ENCODE assay signal across 9 cellular contexts in genomic region chr17:8160741-8161221, GRCh38. TPM values are rescaled to one million over a fixed set of nuclear protein-coding genes. Genes with fewer than 3 reads are reported as not detected.
A peak's percentile ranks its signal among the peaks of the same experiment; 100 is the strongest.
DNase-seq lines count a peak whose midpoint lies in the region; ATAC-seq, FAIRE-seq and TF ChIP-seq lines count a peak whose summit lies in the region.
"Had no signal": no experiment of that assay in that cellular context is flagged by ENCODE, and none has a peak within 500 bp of the region (broad histone marks: within the 10 kb centered on the region; RNA-seq: fewer than 3 reads in every experiment).

No MANE protein-coding gene starts in this region.

- H3K4me3 ChIP-seq in GM12878 (peak overlapping the region; percentile 95; the same call in 1 of the 2 replicates), lung (no peak overlapping the region)

- no peak for ATAC-seq in GM12878
- ATAC-seq in lung (ENCODE audit: insufficient read depth, low FRiP score) = no peak
- ATAC-seq in HG03354 (IDR thresholded peaks at IDR 0.05; ENCODE audit: poor library complexity, severe bottlenecking, unreplicated experiment) = no peak

- 52% methylated on average over 5 of the region's 5 CpGs for WGBS in GM12878 (ENCODE audit: insufficient coverage, insufficient replicate concordance, low lambda C conversion rate, missing lambda C conversion rate)
- 56 to 60% methylated on average over 5 of the region's 5 CpGs for WGBS in lung, 2 donors

- peak overlapping the region; percentile 34; the same call in 1 of the 2 replicates for H3K27ac ChIP-seq in GM12878 (ENCODE audit: control insufficient read depth, insufficient read depth)
- peak overlapping the region; percentile 6 to 30 for H3K27ac ChIP-seq in lung (ENCODE audit: low read depth in 1 of 2, low read length in 1 of 2)
- H3K27ac ChIP-seq in temporal lobe (ENCODE audit: low read depth, low read length) = peak overlapping the region; percentile 63

- BruUV-seq in GM12878 (replicated peaks; lab: Mats Ljungman, UMichigan) = no TSS peak

- in situ Hi-C loops in GM12878 (cut with MboI) = no loop called here

- POLR2A ChIA-PET in GM12878 (lab: Charles Lee) = interaction anchor here (0.9 to 2.6 kb wide), 5 partner anchors 9 to 26 kb away, joined by 3 to 12 read pairs (median 4); partner anchors contain the start of gene PER1

- H3K9ac ChIP-seq in GM12878 (ENCODE audit: control insufficient read depth, insufficient read depth, low read length) = peak overlapping the region; percentile 28

- H3K36me3 ChIP-seq in GM12878 (ENCODE audit: control insufficient read depth in 2 of 2, insufficient read depth in 2 of 2, low read length in 1 of 2) (peaks cover 0 to 5% of the 10 kb centered on the region in 2 experiments; a peak in 1 of 4 replicates), lung (ENCODE audit: control insufficient read depth in 2 of 2, insufficient read depth in 2 of 2, low read length in 2 of 2) (peaks cover 3 to 13% of the 10 kb centered on the region in 2 donors)

- CTCF ChIA-PET in GM12878 (lab: Yijun Ruan, JAX) = interaction anchor here (0.7 to 2.3 kb wide), 13 partner anchors 11 to 171 kb away, joined by 3 to 11 read pairs (median 5); no protein-coding TSS in a partner anchor

- H3K27me3 ChIP-seq in GM12878 (replicated peaks in 1 of 2; ENCODE audit: control insufficient read depth in 2 of 2, insufficient read depth in 2 of 2, low read length in 1 of 2) (no peaks in the 10 kb centered on the region), lung (ENCODE audit: control insufficient read depth, insufficient read depth) (no peaks in the 10 kb centered on the region)

- SMC1A ChIA-PET in GM12878 (lab: Charles Lee; ENCODE audit: uncharacterized antibody, unreplicated experiment) = interaction anchor here (0.6 to 2.7 kb wide), 13 partner anchors 10 to 140 kb away, joined by 3 to 15 read pairs (median 3); no protein-coding TSS in a partner anchor

- peak overlapping the region; percentile 100 for H3K4me2 ChIP-seq in GM12878 (ENCODE audit: control insufficient read depth, insufficient read depth)

- no peaks in the 10 kb centered on the region for H3K9me3 ChIP-seq in GM12878 (replicated peaks; ENCODE audit: control insufficient read depth, insufficient read depth, low read length)
- H3K9me3 ChIP-seq in lung (ENCODE audit: control insufficient read depth in 2 of 2, insufficient read depth in 1 of 2, low read length in 1 of 2) = no peaks in the 10 kb centered on the region

- H3K79me2 ChIP-seq in GM12878 (ENCODE audit: control insufficient read depth, insufficient read depth, low read length) = peaks cover 24% of the 10 kb centered on the region

- no peak for TF ChIP-seq RAD21 in GM12878 (IDR thresholded peaks at IDR 0.05; ENCODE audit: insufficient read depth, low read depth, low read length)

- peaks cover 34% of the 10 kb centered on the region for H3K4me1 ChIP-seq in GM12878 (ENCODE audit: control insufficient read depth, insufficient read depth, low read length)
- H3K4me1 ChIP-seq in lung (ENCODE audit: control insufficient read depth in 2 of 2, insufficient read depth in 2 of 2, low read length in 2 of 2) = peaks cover 10 to 21% of the 10 kb centered on the region in 2 donors

- H2AFZ ChIP-seq in GM12878 (ENCODE audit: control insufficient read depth, low read depth, low read length) = no peak overlapping the region

- no peak for TF ChIP-seq POLR2A in GM12878 (IDR thresholded peaks at IDR 0.05; ENCODE audit: low read depth, low read length)

- DNase-seq in activated CD8-positive, alpha-beta memory T cell treated with anti-CD3 and anti-CD28 coated beads for 24 hours = peak; percentile 56
- no peak for DNase-seq in activated CD8-positive, alpha-beta memory T cell treated with anti-CD3 and anti-CD28 coated beads, Interleukin-2, amount 50 U/mL, for 4 hours
- DNase-seq in GM12878 (ENCODE audit: low read depth, low spot score) = no peak
- no peak for DNase-seq in lung (ENCODE audit: low spot score)
- DNase-seq in activated gamma-delta T cell (lab: John Stamatoyannopoulos, UW) = no peak
- no peak for DNase-seq in NCI-H2081 (lab: John Stamatoyannopoulos, UW)
- DNase-seq: C1 segment of cervical spinal cord had no signal

- FAIRE-seq in GM12878 (lab: Jason Lieb, UNC) = no peak

- TF ChIP-seq CTCF in GM12878 (IDR thresholded peaks at IDR 0.05 in 2 of 3, conservative IDR thresholded peaks at IDR 0.05 in 1 of 3; ENCODE audit: control insufficient read depth in 2 of 3, extremely low read depth in 1 of 3, insufficient read depth in 1 of 3, low read depth in 3 of 3, low read length in 3 of 3) = no peak
- TF ChIP-seq CTCF in lung (IDR thresholded peaks at IDR 0.05; ENCODE audit: control extremely low read depth, extremely low read depth) = no peak

- H4K20me1 ChIP-seq in GM12878 (ENCODE audit: control insufficient read depth, insufficient read depth) = no peaks in the 10 kb centered on the region

- TF ChIP-seq EP300 in GM12878 (IDR thresholded peaks at IDR 0.05; ENCODE audit: borderline replicate concordance in 1 of 2, control insufficient read depth in 1 of 2, low read depth in 2 of 2, low read length in 2 of 2) = no peak

- RAD21 ChIA-PET in GM12878 (lab: Charles Lee; ENCODE audit: unreplicated experiment) = interaction anchor here (1.1 to 2.2 kb wide), 5 partner anchors 12 to 61 kb away, joined by 3 to 9 read pairs (median 3); no protein-coding TSS in a partner anchor

- intact Hi-C loops in GM12878 (cut with micrococcal nuclease; ENCODE audit: unreplicated experiment) = loop anchor here (5.0 kb wide), 1 partner anchor 98 kb away; no protein-coding TSS in a partner anchor

RNA-seq across cellular contexts. Expression of gene VAMP2, which starts 2.0 kb away (rescaled TPM):
- total RNA-seq in GM12878 (2013; cell fraction: nucleolus; rRNA removed) = 27.6 and 28.5 TPM in 2 replicates
- 3.8 and 4.7 TPM in 2 replicates for total RNA-seq in GM12878 (2014; rRNA removed)
- total RNA-seq in GM12878 (2014; rRNA removed; fragmentation: Illumina TruSeq; extraction: Trizol) = 6.1 and 6.4 TPM in 2 replicates
- total RNA-seq in GM12878 (2021) = 25.1 and 27.8 TPM in 2 replicates
- polyA plus RNA-seq in GM12878 (2011; ENCODE audit: low read depth) = 33.4 TPM
- 18.8 and 24.9 TPM in 2 replicates for polyA plus RNA-seq in GM12878 (2011; rRNA removed)
- polyA plus RNA-seq in GM12878 (2011; cell fraction: cytosol; rRNA removed) = 22.6 and 33.1 TPM in 2 replicates
- polyA plus RNA-seq in GM12878 (2011; cell fraction: nucleus; rRNA removed) = 68.3 and 69.6 TPM in 2 replicates
- polyA plus RNA-seq in GM12878 (2012) = 45.8 and 62.7 TPM in 2 replicates
- polyA plus RNA-seq in GM12878 (2014; fragmentation: Illumina TruSeq; extraction: Trizol) = 35.2 and 40.8 TPM in 2 replicates
- polyA plus RNA-seq in GM12878 (2014; fragmentation: Nextera tagmentation; extraction: Ambion mirVana) = 1 to 10 TPM; 3.0 to 6.3 TPM
- polyA plus RNA-seq in GM12878 (2014; rRNA removed) = 25.0 and 25.3 TPM in 2 replicates
- 10 to 100 TPM; 25.0 to 28.0 TPM for polyA plus RNA-seq in GM12878 (2016; fragmentation: Nextera tagmentation; extraction: Ambion mirVana)
- 7.0 and 9.0 TPM in 2 replicates for polyA minus RNA-seq in GM12878 (2011; rRNA and poly(A)+ RNA removed)
- 7.4 and 9.2 TPM in 2 replicates for polyA minus RNA-seq in GM12878 (2011; cell fraction: cytosol; rRNA and poly(A)+ RNA removed)
- 12.8 and 17.6 TPM in 2 replicates for polyA minus RNA-seq in GM12878 (2011; cell fraction: nucleus; rRNA and poly(A)+ RNA removed)
- total RNA-seq in lung = 10 to 100 TPM; 33.9 to 76.2 TPM
- polyA plus RNA-seq in lung = 10 to 100 TPM; 45.4 to 46.2 TPM
- 62.2 TPM for total RNA-seq in temporal lobe

RNA-seq across cellular contexts. Expression of gene PER1, which starts 8.6 kb away (rescaled TPM):
- 64.5 and 73.5 TPM in 2 replicates for total RNA-seq in GM12878 (2013; cell fraction: nucleolus; rRNA removed)
- total RNA-seq in GM12878 (2014; rRNA removed) = 4.9 and 5.5 TPM in 2 replicates
- 1.9 and 2.2 TPM in 2 replicates for total RNA-seq in GM12878 (2014; rRNA removed; fragmentation: Illumina TruSeq; extraction: Trizol)
- 19.9 and 25.1 TPM in 2 replicates for total RNA-seq in GM12878 (2021)
- 22.0 TPM for polyA plus RNA-seq in GM12878 (2011; ENCODE audit: low read depth)
- 3.6 and 8.6 TPM in 2 replicates for polyA plus RNA-seq in GM12878 (2011; rRNA removed)
- polyA plus RNA-seq in GM12878 (2011; cell fraction: cytosol; rRNA removed) = 9.8 and 13.3 TPM in 2 replicates
- polyA plus RNA-seq in GM12878 (2011; cell fraction: nucleus; rRNA removed) = 98.4 and 119 TPM in 2 replicates
- polyA plus RNA-seq in GM12878 (2012) = 25.3 and 40.9 TPM in 2 replicates
- polyA plus RNA-seq in GM12878 (2014; fragmentation: Illumina TruSeq; extraction: Trizol) = 0.81 and 4.1 TPM in 2 replicates
- polyA plus RNA-seq in GM12878 (2014; fragmentation: Nextera tagmentation; extraction: Ambion mirVana) = under 1 TPM; 0.02 to 0.26 TPM
- 8.6 and 12.4 TPM in 2 replicates for polyA plus RNA-seq in GM12878 (2014; rRNA removed)
- polyA plus RNA-seq in GM12878 (2016; fragmentation: Nextera tagmentation; extraction: Ambion mirVana) = 1 to 10 TPM; 5.3 to 6.7 TPM
- polyA minus RNA-seq in GM12878 (2011; rRNA and poly(A)+ RNA removed) = 12.9 and 25.3 TPM in 2 replicates
- polyA minus RNA-seq in GM12878 (2011; cell fraction: cytosol; rRNA and poly(A)+ RNA removed) = 13.7 and 18.7 TPM in 2 replicates
- 39.8 and 46.7 TPM in 2 replicates for polyA minus RNA-seq in GM12878 (2011; cell fraction: nucleus; rRNA and poly(A)+ RNA removed)
- 100 to 1,000 TPM; 132 to 238 TPM for total RNA-seq in lung
- 100 to 1,000 TPM in 1 of 2 donors, 10 to 100 TPM in 1; 93.5 to 126 TPM for polyA plus RNA-seq in lung
- 15.5 TPM for total RNA-seq in temporal lobe

RNA-seq across cellular contexts. Expression of gene TMEM107, which starts 15.4 kb away (rescaled TPM):
- 31.8 and 36.0 TPM in 2 replicates for total RNA-seq in GM12878 (2013; cell fraction: nucleolus; rRNA removed)
- total RNA-seq in GM12878 (2014; rRNA removed) (38.7 and 47.6 TPM in 2 replicates), GM12878 (2014; rRNA removed; fragmentation: Illumina TruSeq; extraction: Trizol) (23.7 and 24.9 TPM in 2 replicates), GM12878 (2021) (18.6 and 20.0 TPM in 2 replicates), lung (10 to 100 TPM; 24.4 to 33.1 TPM), temporal lobe (11.6 TPM)
- polyA plus RNA-seq in GM12878 (2011; ENCODE audit: low read depth) = 9.9 TPM
- polyA plus RNA-seq in GM12878 (2011; rRNA removed) (32.9 and 33.7 TPM in 2 replicates), GM12878 (2014; fragmentation: Illumina TruSeq; extraction: Trizol) (7.5 and 7.9 TPM in 2 replicates), GM12878 (2014; fragmentation: Nextera tagmentation; extraction: Ambion mirVana) (10 to 100 TPM; 20.8 to 27.0 TPM), GM12878 (2014; rRNA removed) (13.0 and 15.7 TPM in 2 replicates), GM12878 (2016; fragmentation: Nextera tagmentation; extraction: Ambion mirVana) (10 to 100 TPM; 22.5 to 23.3 TPM), lung (10 to 100 TPM; 13.2 to 19.0 TPM)
- 40.2 and 40.3 TPM in 2 replicates for polyA plus RNA-seq in GM12878 (2011; cell fraction: cytosol; rRNA removed)
- 32.6 and 35.3 TPM in 2 replicates for polyA plus RNA-seq in GM12878 (2011; cell fraction: nucleus; rRNA removed)
- polyA plus RNA-seq in GM12878 (2012) = 19.2 and 20.9 TPM in 2 replicates
- 132 and 195 TPM in 2 replicates for polyA minus RNA-seq in GM12878 (2011; rRNA and poly(A)+ RNA removed)
- polyA minus RNA-seq in GM12878 (2011; cell fraction: cytosol; rRNA and poly(A)+ RNA removed) = 52.2 and 52.7 TPM in 2 replicates
- 146 and 159 TPM in 2 replicates for polyA minus RNA-seq in GM12878 (2011; cell fraction: nucleus; rRNA and poly(A)+ RNA removed)

RNA-seq across cellular contexts. Expression of gene BORCS6, which starts 29.2 kb away (rescaled TPM):
- 4.8 and 5.9 TPM in 2 replicates for total RNA-seq in GM12878 (2013; cell fraction: nucleolus; rRNA removed)
- 11.1 and 14.1 TPM in 2 replicates for total RNA-seq in GM12878 (2014; rRNA removed)
- 3.4 and 4.0 TPM in 2 replicates for total RNA-seq in GM12878 (2014; rRNA removed; fragmentation: Illumina TruSeq; extraction: Trizol)
- total RNA-seq in GM12878 (2021) = 10.8 and 11.5 TPM in 2 replicates
- 2.6 TPM for polyA plus RNA-seq in GM12878 (2011; ENCODE audit: low read depth)
- 2.7 and 4.9 TPM in 2 replicates for polyA plus RNA-seq in GM12878 (2011; rRNA removed)
- 7.7 and 11.1 TPM in 2 replicates for polyA plus RNA-seq in GM12878 (2011; cell fraction: cytosol; rRNA removed)
- 7.8 and 9.8 TPM in 2 replicates for polyA plus RNA-seq in GM12878 (2011; cell fraction: nucleus; rRNA removed)
- polyA plus RNA-seq in GM12878 (2012) = 7.3 and 8.5 TPM in 2 replicates
- polyA plus RNA-seq in GM12878 (2014; fragmentation: Illumina TruSeq; extraction: Trizol) = 0.81 and 3.2 TPM in 2 replicates
- polyA plus RNA-seq in GM12878 (2014; fragmentation: Nextera tagmentation; extraction: Ambion mirVana) = under 1 TPM; 0.37 to 0.64 TPM
- polyA plus RNA-seq in GM12878 (2014; rRNA removed) = 8.6 and 9.1 TPM in 2 replicates
- polyA plus RNA-seq in GM12878 (2016; fragmentation: Nextera tagmentation; extraction: Ambion mirVana) = 10 to 100 TPM; 10.5 to 11.7 TPM
- 4.4 and 7.9 TPM in 2 replicates for polyA minus RNA-seq in GM12878 (2011; rRNA and poly(A)+ RNA removed)
- 3.1 and 5.6 TPM in 2 replicates for polyA minus RNA-seq in GM12878 (2011; cell fraction: cytosol; rRNA and poly(A)+ RNA removed)
- polyA minus RNA-seq in GM12878 (2011; cell fraction: nucleus; rRNA and poly(A)+ RNA removed) = 5.7 and 7.9 TPM in 2 replicates
- total RNA-seq in lung = 10 to 100 TPM in 1 of 2 donors, 1 to 10 TPM in 1; 5.3 to 10.8 TPM
- 10 to 100 TPM in 1 of 2 donors, 1 to 10 TPM in 1; 5.6 to 10.5 TPM for polyA plus RNA-seq in lung
- 4.2 TPM for total RNA-seq in temporal lobe

RNA-seq across cellular contexts. Expression of gene HES7, which starts 36.9 kb away (rescaled TPM):
- 1.8 and 2.2 TPM in 2 replicates for total RNA-seq in GM12878 (2013; cell fraction: nucleolus; rRNA removed)
- 0.22 and 1.1 TPM in 2 replicates for total RNA-seq in GM12878 (2014; rRNA removed)
- 0.09 TPM in 1 of 2 replicates, not detected in the other for total RNA-seq in GM12878 (2014; rRNA removed; fragmentation: Illumina TruSeq; extraction: Trizol)
- total RNA-seq in GM12878 (2021) = 1.3 and 1.9 TPM in 2 replicates
- polyA plus RNA-seq in GM12878 (2011; ENCODE audit: low read depth) = not detected
- 0.27 and 0.38 TPM in 2 replicates for polyA plus RNA-seq in GM12878 (2011; rRNA removed)
- 0.34 and 0.84 TPM in 2 replicates for polyA plus RNA-seq in GM12878 (2011; cell fraction: cytosol; rRNA removed)
- polyA plus RNA-seq in GM12878 (2011; cell fraction: nucleus; rRNA removed) = 8.3 and 9.4 TPM in 2 replicates
- 0.65 and 0.66 TPM in 2 replicates for polyA plus RNA-seq in GM12878 (2012)
- polyA plus RNA-seq in GM12878 (2014; fragmentation: Illumina TruSeq; extraction: Trizol) = not detected in 2 replicates
- polyA plus RNA-seq in GM12878 (2014; fragmentation: Nextera tagmentation; extraction: Ambion mirVana) = under 1 TPM in 1 of 2 experiments, not detected in 1; 0.07 TPM
- 0.87 and 1.3 TPM in 2 replicates for polyA plus RNA-seq in GM12878 (2014; rRNA removed)
- under 1 TPM in 1 of 2 experiments, not detected in 1; 0.08 TPM for polyA plus RNA-seq in GM12878 (2016; fragmentation: Nextera tagmentation; extraction: Ambion mirVana)
- not detected in 2 replicates for polyA minus RNA-seq in GM12878 (2011; rRNA and poly(A)+ RNA removed)
- not detected in 2 replicates for polyA minus RNA-seq in GM12878 (2011; cell fraction: cytosol; rRNA and poly(A)+ RNA removed)
- polyA minus RNA-seq in GM12878 (2011; cell fraction: nucleus; rRNA and poly(A)+ RNA removed) = 0.36 and 0.48 TPM in 2 replicates
- total RNA-seq in lung = under 1 TPM in 1 of 2 donors, not detected in 1; 0.55 TPM
- under 1 TPM; 0.22 to 0.28 TPM for polyA plus RNA-seq in lung
- 0.98 TPM for total RNA-seq in temporal lobe
